In genomic region chr11:69141742-69142141, GRCh38 we compare ENCODE assay signal across 19 cellular contexts. TPM values are rescaled to one million over a fixed set of nuclear protein-coding genes. Genes with fewer than 3 reads are reported as not detected.
DNase-seq lines count a peak whose midpoint lies in the region; ATAC-seq and TF ChIP-seq lines count a peak whose summit lies in the region.
"Had no signal": no experiment of that assay in that cellular context is flagged by ENCODE, and none has a peak within 500 bp of the region (broad histone marks: within the 10 kb centered on the region; RNA-seq: fewer than 3 reads in every experiment).

No MANE protein-coding gene starts in this region.

- no peaks in the 10 kb centered on the region for H3K4me1 ChIP-seq in upper lobe of right lung
- H3K4me1 ChIP-seq: A549 had no signal

- peaks cover 34% of the 10 kb centered on the region for H3K9me3 Mint-ChIP-seq in dendritic cell treated with granulocyte-macrophage colony-stimulating factor and Interleukin-4, amounts not matched to agents 40 ng/mL and 50 ng/mL, for 4 days

- TF ChIP-seq CTCF in upper lobe of right lung (IDR thresholded peaks at IDR 0.05), result no peak
- TF ChIP-seq CTCF in dorsolateral prefrontal cortex (IDR thresholded peaks at IDR 0.05 in 54 of 56, conservative IDR thresholded peaks at IDR 0.05 in 2 of 56; ENCODE audit: low read depth in 1 of 56, partially characterized antibody in 56 of 56), result no peak

- intact Hi-C loops in dendritic cell treated with granulocyte-macrophage colony-stimulating factor and Interleukin-4, amounts not matched to agents 40 ng/mL and 50 ng/mL, for 4 days (cut with micrococcal nuclease), result no loop called here
- intact Hi-C loops in upper lobe of right lung (cut with DNase I) (no loop called here), dorsolateral prefrontal cortex (cut with DNase I) (no loop called here)

- peaks cover 10% of the 10 kb centered on the region for H3K4me1 Mint-ChIP-seq in dendritic cell treated with granulocyte-macrophage colony-stimulating factor and Interleukin-4, amounts not matched to agents 40 ng/mL and 50 ng/mL, for 4 days (ENCODE audit: low read depth)

- H3K27ac Mint-ChIP-seq in dendritic cell treated with granulocyte-macrophage colony-stimulating factor and Interleukin-4, amounts not matched to agents 40 ng/mL and 50 ng/mL, for 4 days, result peak overlapping the region; percentile 26
- H3K27ac Mint-ChIP-seq: H9 had no signal

- H3K27me3 Mint-ChIP-seq in dendritic cell treated with granulocyte-macrophage colony-stimulating factor and Interleukin-4, amounts not matched to agents 40 ng/mL and 50 ng/mL, for 4 days, result peaks cover 16% of the 10 kb centered on the region

- H3K27ac ChIP-seq in upper lobe of right lung (no peak overlapping the region), dorsolateral prefrontal cortex (no peak overlapping the region)
- H3K27ac ChIP-seq: A549 had no signal

- peaks cover 7% of the 10 kb centered on the region for H3K9me3 ChIP-seq in upper lobe of right lung

- H3K36me3 Mint-ChIP-seq in dendritic cell treated with granulocyte-macrophage colony-stimulating factor and Interleukin-4, amounts not matched to agents 40 ng/mL and 50 ng/mL, for 4 days (ENCODE audit: low read depth), result no peaks in the 10 kb centered on the region

- DNase-seq in SKM-1 treated with dmso at 0.1 percent for 144 hours (lab: John Stamatoyannopoulos, UW; ENCODE audit: unreplicated experiment) (peak; percentile 18), SKM-1 (lab: John Stamatoyannopoulos, UW; ENCODE audit: unreplicated experiment) (no peak), NCI-H524 treated with DMSO at 0.1 percent for 48 hours (lab: John Stamatoyannopoulos, UW) (peak; percentile 87), upper lobe of right lung (peak; percentile 6), COLO829 (ENCODE audit: low spot score) (no peak), dorsolateral prefrontal cortex (no peak)
- DNase-seq: C1 segment of cervical spinal cord, DMS153, H9, NCI-H1417, NCI-H187 treated with DMSO at 0.1 percent for 48 hours, NCI-H446 treated with DMSO at 0.1 percent for 48 hours, NCI-H774, SHP77 had no signal

- H3K36me3 ChIP-seq in upper lobe of right lung, result no peaks in the 10 kb centered on the region

- ATAC-seq in upper lobe of right lung (no peak), GM19467 (IDR thresholded peaks at IDR 0.05; ENCODE audit: unreplicated experiment) (no peak)
- ATAC-seq: A549, SK-N-SH treated with all-trans-retinoic acid at 6 μM for 48 hours had no signal

- H3K4me3 Mint-ChIP-seq in dendritic cell treated with granulocyte-macrophage colony-stimulating factor and Interleukin-4, amounts not matched to agents 40 ng/mL and 50 ng/mL, for 4 days, result no peak overlapping the region
- H3K4me3 Mint-ChIP-seq: H9 had no signal

- H3K4me3 ChIP-seq in upper lobe of right lung (no peak overlapping the region), dorsolateral prefrontal cortex (no peak overlapping the region)
- H3K4me3 ChIP-seq: A549 had no signal

- H3K27me3 ChIP-seq in upper lobe of right lung (no peaks in the 10 kb centered on the region), dorsolateral prefrontal cortex (no peaks in the 10 kb centered on the region)

RNA-seq across cellular contexts. Expression of gene SMIM38, which starts 14.0 kb away (rescaled TPM):
- total RNA-seq in upper lobe of right lung, result not detected
- 1 to 10 TPM in 119 of 120 experiments, under 1 TPM in 1; 1.00 to 8.6 (median 4.0) TPM for total RNA-seq in dorsolateral prefrontal cortex
- total RNA-seq: HT-29 had no signal

Comparison
In these comparisons a context has a peak if more than half of its experiments do, and no peak if none do; other contexts are left out.
1. DNase-seq: peak in SKM-1 treated with dmso at 0.1 percent for 144 hours (single experiment), NCI-H524 treated with DMSO at 0.1 percent for 48 hours (single experiment) and upper lobe of right lung (single experiment); none in SKM-1 (single experiment), COLO829 (single experiment) and dorsolateral prefrontal cortex (0 of 10).